8 cellular contexts compared by ENCODE assay signal in the genomic region with DNA sequence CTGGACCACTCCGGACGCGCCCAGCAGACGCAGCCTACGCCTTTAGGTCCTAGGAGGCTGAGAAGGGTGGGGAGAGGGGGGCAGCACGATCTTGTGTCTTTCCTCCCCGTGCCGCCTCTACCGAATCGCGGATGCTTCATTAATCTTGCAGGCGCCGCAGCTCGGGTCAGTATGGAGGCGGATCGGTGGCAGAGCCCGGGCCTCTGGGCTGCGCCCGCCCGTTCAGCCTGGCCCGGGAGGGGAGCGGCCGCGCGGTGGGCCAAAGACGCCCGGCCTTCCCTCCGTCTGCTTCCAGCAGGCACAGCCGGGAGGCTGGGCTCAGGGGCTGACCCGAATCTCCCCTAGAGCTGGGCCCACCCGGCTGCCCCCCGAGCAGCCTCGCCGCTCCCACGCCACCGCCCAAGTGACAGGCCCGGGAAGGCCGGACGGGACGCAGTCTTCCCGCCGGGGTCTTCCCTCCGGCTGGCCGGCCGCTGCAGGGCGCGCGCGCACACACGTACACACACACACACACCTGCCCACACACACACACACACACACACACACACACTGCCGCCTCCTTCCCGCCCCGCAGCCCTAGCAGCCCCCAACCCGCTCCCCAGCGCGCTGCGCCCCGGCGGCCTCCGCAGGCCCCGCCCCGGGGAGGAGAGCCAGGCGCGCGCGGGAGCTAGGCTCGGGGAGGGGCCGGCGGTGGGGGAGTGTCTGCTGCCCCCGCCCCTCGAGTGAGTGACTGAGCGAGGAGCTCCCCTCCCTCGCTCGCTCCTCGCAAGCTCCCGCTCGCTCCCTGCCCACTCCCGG. TPM values are rescaled to one million over a fixed set of nuclear protein-coding genes. Genes with fewer than 3 reads are reported as not detected.
A peak's percentile ranks its signal among the peaks of the same experiment; 100 is the strongest.
DNase-seq lines count a peak whose midpoint lies in the region; ATAC-seq and TF ChIP-seq lines count a peak whose summit lies in the region.

C1orf21 (plus strand) TSS at position 759 of the 798 bp plus-strand sequence. CDS start 90,481 bp downstream, outside the sequence.

- peaks cover 7% of the 10 kb centered on the region for H3F3A ChIP-seq in neural cell (ENCODE audit: insufficient read depth, low read length, poor library complexity, severe bottlenecking)

- peak within 1 kb of the TSS; percentile 92 for H3K27ac ChIP-seq in neural cell (ENCODE audit: low read length)

- TF ChIP-seq CTCF in foreskin fibroblast (IDR thresholded peaks at IDR 0.05; ENCODE audit: low read depth, low read length), result no peak
- no peak for TF ChIP-seq CTCF in neural cell (IDR thresholded peaks at IDR 0.05; ENCODE audit: poor library complexity, severe bottlenecking)

- TF ChIP-seq POLR2A in Raji (IDR thresholded peaks at IDR 0.05; ENCODE audit: insufficient read depth, low read depth, low read length), result peak; percentile 51; the same call in 1 of the 2 replicates

- peak within 1 kb of the TSS; percentile 96 for H3K9ac ChIP-seq in neural cell (ENCODE audit: low read length)

- TF ChIP-seq RAD21 in neural cell (conservative IDR thresholded peaks at IDR 0.05), result peak; percentile 28

- no peaks in the 10 kb centered on the region for H3K9me3 ChIP-seq in neural cell (ENCODE audit: low read length)

- no peak for TF ChIP-seq EP300 in neural cell (conservative IDR thresholded peaks at IDR 0.05; ENCODE audit: poor library complexity, severe bottlenecking)

- H3K27ac Mint-ChIP-seq in stimulated activated naive CD8-positive, alpha-beta T cell treated with anti-CD3 and anti-CD28 coated beads, Interleukin-15, Interleukin-2, amounts not matched to agents 100 ng/mL and 50 ng/mL, for 24 hours, result peak within 1 kb of the TSS; percentile 77

- DNase-seq in DMS 273 treated with DMSO at 0.1 percent for 48 hours (lab: John Stamatoyannopoulos, UW), result peak; percentile 58
- DNase-seq in KG1 (lab: John Stamatoyannopoulos, UW), result peak; percentile 62
- DNase-seq in activated gamma-delta T cell treated with anti-CD3 and anti-CD28 coated beads, Interleukin-2, amount 50 U/mL, for 16 hours (ENCODE audit: low read depth), result peak; percentile 73
- DNase-seq in foreskin fibroblast, result peak; percentile 79 to 92

- no peaks in the 10 kb centered on the region for H3K9me3 Mint-ChIP-seq in stimulated activated naive CD8-positive, alpha-beta T cell treated with anti-CD3 and anti-CD28 coated beads, Interleukin-15, Interleukin-2, amounts not matched to agents 100 ng/mL and 50 ng/mL, for 24 hours

- H3K4me1 Mint-ChIP-seq in stimulated activated naive CD8-positive, alpha-beta T cell treated with anti-CD3 and anti-CD28 coated beads, Interleukin-15, Interleukin-2, amounts not matched to agents 100 ng/mL and 50 ng/mL, for 24 hours (ENCODE audit: low read depth), result peaks cover 20% of the 10 kb centered on the region

- peak within 1 kb of the TSS; percentile 83 for H2AFZ ChIP-seq in neural cell (ENCODE audit: low read depth, low read length)

- peak; percentile 77 for ATAC-seq in GM21717 (IDR thresholded peaks at IDR 0.05; ENCODE audit: unreplicated experiment)

- H3K4me3 ChIP-seq in foreskin fibroblast (ENCODE audit: low read depth in 1 of 2, low read length in 2 of 2) (peak within 1 kb of the TSS; percentile 85 to 93), neural cell (ENCODE audit: low read length) (peak within 1 kb of the TSS; percentile 86)

- peak within 1 kb of the TSS; percentile 97 for H3K4me2 ChIP-seq in neural cell (ENCODE audit: low read length)

- no peaks in the 10 kb centered on the region for H4K20me1 ChIP-seq in neural cell (ENCODE audit: insufficient read depth)

- H3K36me3 Mint-ChIP-seq in stimulated activated naive CD8-positive, alpha-beta T cell treated with anti-CD3 and anti-CD28 coated beads, Interleukin-15, Interleukin-2, amounts not matched to agents 100 ng/mL and 50 ng/mL, for 24 hours (ENCODE audit: low read depth), result no peaks in the 10 kb centered on the region

- H3K27me3 Mint-ChIP-seq in stimulated activated naive CD8-positive, alpha-beta T cell treated with anti-CD3 and anti-CD28 coated beads, Interleukin-15, Interleukin-2, amounts not matched to agents 100 ng/mL and 50 ng/mL, for 24 hours, result peaks cover 76% of the 10 kb centered on the region

- H3K27me3 ChIP-seq in neural cell (ENCODE audit: insufficient read depth, low read depth, low read length), result no peaks in the 10 kb centered on the region

- no peaks in the 10 kb centered on the region for H3K9me2 ChIP-seq in neural cell (ENCODE audit: insufficient read depth, low read length)

- no peaks in the 10 kb centered on the region for H3K36me3 ChIP-seq in neural cell (ENCODE audit: insufficient read depth, low read length)

- peaks cover 38% of the 10 kb centered on the region for H3K79me2 ChIP-seq in neural cell (replicated peaks; ENCODE audit: insufficient read depth, low read length)

- H3K4me3 Mint-ChIP-seq in stimulated activated naive CD8-positive, alpha-beta T cell treated with anti-CD3 and anti-CD28 coated beads, Interleukin-15, Interleukin-2, amounts not matched to agents 100 ng/mL and 50 ng/mL, for 24 hours, result peak within 1 kb of the TSS; percentile 86

TF ChIP-seq in neural cell, 6 proteins besides CTCF, POLR2A, EP300 and RAD21:
- TF ChIP-seq, protein P1, sequence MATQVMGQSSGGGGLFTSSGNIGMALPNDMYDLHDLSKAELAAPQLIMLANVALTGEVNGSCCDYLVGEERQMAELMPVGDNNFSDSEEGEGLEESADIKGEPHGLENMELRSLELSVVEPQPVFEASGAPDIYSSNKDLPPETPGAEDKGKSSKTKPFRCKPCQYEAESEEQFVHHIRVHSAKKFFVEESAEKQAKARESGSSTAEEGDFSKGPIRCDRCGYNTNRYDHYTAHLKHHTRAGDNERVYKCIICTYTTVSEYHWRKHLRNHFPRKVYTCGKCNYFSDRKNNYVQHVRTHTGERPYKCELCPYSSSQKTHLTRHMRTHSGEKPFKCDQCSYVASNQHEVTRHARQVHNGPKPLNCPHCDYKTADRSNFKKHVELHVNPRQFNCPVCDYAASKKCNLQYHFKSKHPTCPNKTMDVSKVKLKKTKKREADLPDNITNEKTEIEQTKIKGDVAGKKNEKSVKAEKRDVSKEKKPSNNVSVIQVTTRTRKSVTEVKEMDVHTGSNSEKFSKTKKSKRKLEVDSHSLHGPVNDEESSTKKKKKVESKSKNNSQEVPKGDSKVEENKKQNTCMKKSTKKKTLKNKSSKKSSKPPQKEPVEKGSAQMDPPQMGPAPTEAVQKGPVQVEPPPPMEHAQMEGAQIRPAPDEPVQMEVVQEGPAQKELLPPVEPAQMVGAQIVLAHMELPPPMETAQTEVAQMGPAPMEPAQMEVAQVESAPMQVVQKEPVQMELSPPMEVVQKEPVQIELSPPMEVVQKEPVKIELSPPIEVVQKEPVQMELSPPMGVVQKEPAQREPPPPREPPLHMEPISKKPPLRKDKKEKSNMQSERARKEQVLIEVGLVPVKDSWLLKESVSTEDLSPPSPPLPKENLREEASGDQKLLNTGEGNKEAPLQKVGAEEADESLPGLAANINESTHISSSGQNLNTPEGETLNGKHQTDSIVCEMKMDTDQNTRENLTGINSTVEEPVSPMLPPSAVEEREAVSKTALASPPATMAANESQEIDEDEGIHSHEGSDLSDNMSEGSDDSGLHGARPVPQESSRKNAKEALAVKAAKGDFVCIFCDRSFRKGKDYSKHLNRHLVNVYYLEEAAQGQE (IDR thresholded peaks at IDR 0.05; ENCODE audit: borderline replicate concordance), result peak; percentile 80
- TF ChIP-seq EZH2 (IDR thresholded peaks at IDR 0.05; ENCODE audit: borderline replicate concordance, insufficient read depth, low read length, poor library complexity, severe bottlenecking) (no peak), POLR2AphosphoS5 (IDR thresholded peaks at IDR 0.05) (peak; percentile 90), TAF1 (IDR thresholded peaks at IDR 0.05; ENCODE audit: low read depth) (peak; percentile 54)
TF ChIP-seq in neural cell: peak in this region for 3.

RNA-seq across cellular contexts. Expression of gene C1orf21, which starts in this region (rescaled TPM):
- polyA plus RNA-seq in neural cell, result 17.4 and 21.1 TPM in 2 replicates
- 25.6 and 41.8 TPM in 2 replicates for polyA minus RNA-seq in neural cell

Comparison
In these comparisons a context has a peak if more than half of its experiments do, and no peak if none do; other contexts are left out.
1. Peak in every context shown above with its lines: DNase-seq, ATAC-seq, H3K4me3 ChIP-seq and H3K27ac ChIP-seq.